ENCODE assay signal across 18 cellular contexts in the genomic region with DNA sequence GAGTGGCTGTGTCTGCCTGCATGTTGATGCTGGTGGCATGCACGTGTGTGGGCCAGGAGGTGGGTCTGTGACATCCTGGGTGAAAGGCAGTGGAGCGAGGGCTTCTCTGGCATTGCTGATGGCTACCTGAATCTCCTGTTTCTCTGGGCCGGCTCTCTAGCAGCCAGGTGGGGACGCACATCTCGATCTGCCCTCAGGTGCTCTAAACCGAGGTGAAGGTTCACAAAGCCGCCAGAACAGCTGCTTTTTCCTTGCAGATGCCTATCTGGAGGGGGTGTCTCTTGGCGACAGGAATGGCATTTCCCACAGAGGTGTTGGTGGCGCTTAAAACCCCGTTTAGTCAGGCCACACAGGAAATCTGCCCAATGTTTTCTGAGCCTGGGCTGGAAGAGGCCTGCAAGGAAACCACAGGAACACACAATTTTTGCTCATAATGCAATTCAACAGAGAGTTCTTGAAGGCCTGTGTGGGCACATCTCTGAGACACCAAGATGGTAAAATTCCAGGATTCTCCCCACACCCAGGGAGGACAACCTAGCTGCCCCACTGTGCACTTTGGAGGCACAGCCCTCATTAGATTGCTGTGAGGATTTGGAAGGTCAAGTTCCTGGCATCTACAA. TPM values are rescaled to one million over a fixed set of nuclear protein-coding genes. Genes with fewer than 3 reads are reported as not detected.
"Had no signal": no experiment of that assay in that cellular context is flagged by ENCODE, and none has a peak within 500 bp of the region (broad histone marks: within the 10 kb centered on the region; RNA-seq: fewer than 3 reads in every experiment).

No MANE protein-coding gene starts in this region.

- H3K9me3 ChIP-seq: body of pancreas, prostate gland, right atrium auricular region, upper lobe of right lung had no signal

- DNase-seq: activated CD4-positive, alpha-beta T cell treated with anti-CD3 and anti-CD28 coated beads for 1 hour; activated CD4-positive, alpha-beta T cell treated with anti-CD3 and anti-CD28 coated beads, Interleukin-2, amount 50 U/mL, for 48 hours; activated naive CD4-positive, alpha-beta T cell; activated naive CD8-positive, alpha-beta T cell treated with anti-CD3 and anti-CD28 coated beads, Interleukin-2, amount 10 ng/mL, durations not matched to agents 7 days and 5 days; amygdala; body of pancreas; caudate nucleus; effector memory CD8-positive, alpha-beta T cell; nephron progenitor cell; stimulated activated naive CD8-positive, alpha-beta T cell treated with anti-CD3 and anti-CD28 coated beads, Interleukin-15, amount 100 ng/mL, for 72 hours; SW 1271; T-helper 2 cell; upper lobe of right lung; WERI-Rb-1 had no signal

- H3K27ac Mint-ChIP-seq: activated naive CD8-positive, alpha-beta T cell treated with anti-CD3 and anti-CD28 coated beads, Interleukin-2, amount 10 ng/mL, durations not matched to agents 7 days and 5 days; effector memory CD8-positive, alpha-beta T cell; nephron progenitor cell had no signal

- H3K4me1 ChIP-seq: prostate gland had no signal

- H3K4me3 Mint-ChIP-seq: activated naive CD8-positive, alpha-beta T cell treated with anti-CD3 and anti-CD28 coated beads, Interleukin-2, amount 10 ng/mL, durations not matched to agents 7 days and 5 days; effector memory CD8-positive, alpha-beta T cell; nephron progenitor cell; stimulated activated naive CD8-positive, alpha-beta T cell treated with anti-CD3 and anti-CD28 coated beads, Interleukin-15, amount 100 ng/mL, for 72 hours had no signal

- H3K27ac ChIP-seq: body of pancreas, prostate gland, right atrium auricular region, upper lobe of right lung, WERI-Rb-1 had no signal

- H3K27me3 ChIP-seq: body of pancreas, right atrium auricular region had no signal

- ATAC-seq: body of pancreas; effector memory CD8-positive, alpha-beta T cell; left lobe of liver; stimulated activated naive CD8-positive, alpha-beta T cell treated with anti-CD3 and anti-CD28 coated beads, Interleukin-15, amount 100 ng/mL, for 72 hours; upper lobe of right lung had no signal

- H3K36me3 ChIP-seq: prostate gland, right atrium auricular region, upper lobe of right lung, WERI-Rb-1 had no signal

- H3K36me3 Mint-ChIP-seq: activated naive CD8-positive, alpha-beta T cell treated with anti-CD3 and anti-CD28 coated beads, Interleukin-2, amount 10 ng/mL, durations not matched to agents 7 days and 5 days had no signal

- H3K9me3 Mint-ChIP-seq: activated naive CD8-positive, alpha-beta T cell treated with anti-CD3 and anti-CD28 coated beads, Interleukin-2, amount 10 ng/mL, durations not matched to agents 7 days and 5 days; effector memory CD8-positive, alpha-beta T cell; nephron progenitor cell; stimulated activated naive CD8-positive, alpha-beta T cell treated with anti-CD3 and anti-CD28 coated beads, Interleukin-15, amount 100 ng/mL, for 72 hours had no signal

- H3K4me3 ChIP-seq: body of pancreas, lung, prostate gland, right atrium auricular region, upper lobe of right lung had no signal

RNA-seq across cellular contexts. Expression of a gene that starts 11.9 kb away (rescaled TPM):
- total RNA-seq: activated naive CD8-positive, alpha-beta T cell treated with anti-CD3 and anti-CD28 coated beads, Interleukin-2, amount 10 ng/mL, durations not matched to agents 7 days and 5 days; right atrium auricular region had no signal
